ENCODE assay signal across 8 cellular contexts in the genomic region with DNA sequence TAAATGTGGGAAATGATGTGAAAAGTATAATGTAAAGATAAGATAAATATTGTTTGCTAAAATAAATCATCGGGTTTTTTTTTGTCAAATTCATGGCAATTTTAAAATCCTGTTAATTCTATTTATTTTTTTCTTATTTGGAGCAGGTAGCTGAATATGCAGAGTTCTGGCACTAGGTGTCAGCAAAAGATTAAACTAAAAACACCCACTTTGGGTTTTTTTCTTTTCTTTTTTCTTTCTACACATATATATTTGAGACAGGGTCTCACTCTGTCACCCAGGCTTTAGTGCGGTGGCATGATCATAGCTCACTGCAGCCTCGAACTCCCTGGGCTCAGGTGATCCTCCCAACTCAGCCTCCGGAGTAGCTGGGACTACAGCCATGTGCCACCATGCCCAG. TPM values are rescaled to one million over a fixed set of nuclear protein-coding genes. Genes with fewer than 3 reads are reported as not detected.
DNase-seq lines count a peak whose midpoint lies in the region; TF ChIP-seq lines count a peak whose summit lies in the region.

No MANE protein-coding gene starts in this region.

- WGBS in ovary, 3 donors = 48 to 56% (median 48%) methylated on average over 4 of the region's 4 CpGs

- POLR2A ChIA-PET in OCI-LY7 (lab: Charles Lee) = interaction anchor here (0.7 kb wide), 1 partner anchor 404 kb away, joined by 3 read pairs; no protein-coding TSS in a partner anchor

- TF ChIP-seq POLR2A in ovary (IDR thresholded peaks at IDR 0.05) = no peak

- H3K9me2 ChIP-seq in OCI-LY7 (ENCODE audit: insufficient read depth, low read length) = no peaks in the 10 kb centered on the region

- no peak overlapping the region for H2AFZ ChIP-seq in OCI-LY7 (ENCODE audit: low read length)

- no peak overlapping the region for H3K27ac ChIP-seq in cardiac muscle cell
- H3K27ac ChIP-seq in OCI-LY7 (ENCODE audit: low read depth, low read length, poor library complexity, severe bottlenecking) = no peak overlapping the region
- H3K27ac ChIP-seq in tibial artery = no peak overlapping the region
- H3K27ac ChIP-seq in ovary = no peak overlapping the region

- H3K36me3 ChIP-seq in cardiac muscle cell = no peaks in the 10 kb centered on the region
- no peaks in the 10 kb centered on the region for H3K36me3 ChIP-seq in OCI-LY7 (ENCODE audit: insufficient read depth, low read length)
- no peaks in the 10 kb centered on the region for H3K36me3 ChIP-seq in tibial artery
- H3K36me3 ChIP-seq in ovary = no peaks in the 10 kb centered on the region

- H3K79me2 ChIP-seq in OCI-LY7 (ENCODE audit: insufficient read depth, low read depth, low read length) = no peaks in the 10 kb centered on the region

- intact Hi-C loops in cardiac septum (cut with DNase I) (no loop called here), OCI-LY7 (cut with micrococcal nuclease; ENCODE audit: unreplicated experiment) (loop anchor here (1.0 to 5.0 kb wide), 2 partner anchors 66 to 389 kb away; no protein-coding TSS in a partner anchor), tibial artery (cut with DNase I; ENCODE audit: low total_unique reads) (no loop called here), ovary (cut with DNase I) (loop anchor here in 1 of 4 donors (5.0 kb wide), 1 partner anchor 266 kb away; no protein-coding TSS in a partner anchor)

- H3K4me3 ChIP-seq in cardiac muscle cell = no peak overlapping the region
- H3K4me3 ChIP-seq in OCI-LY7 (ENCODE audit: low read depth, low read length, poor library complexity, severe bottlenecking) = no peak overlapping the region
- no peak overlapping the region for H3K4me3 ChIP-seq in epithelial cell of proximal tubule (ENCODE audit: low read depth, low read length)
- no peak overlapping the region for H3K4me3 ChIP-seq in tibial artery
- H3K4me3 ChIP-seq in ovary = no peak overlapping the region

- H3K27me3 ChIP-seq in cardiac muscle cell (no peaks in the 10 kb centered on the region), tibial artery (no peaks in the 10 kb centered on the region), ovary (no peaks in the 10 kb centered on the region)

- H3K4me1 ChIP-seq in cardiac muscle cell (ENCODE audit: low read depth) = peaks cover 3% of the 10 kb centered on the region
- H3K4me1 ChIP-seq in OCI-LY7 (ENCODE audit: insufficient read depth, low read length, poor library complexity, severe bottlenecking) = no peaks in the 10 kb centered on the region
- no peaks in the 10 kb centered on the region for H3K4me1 ChIP-seq in tibial artery
- H3K4me1 ChIP-seq in ovary (ENCODE audit: insufficient read depth) = no peaks in the 10 kb centered on the region

- DNase-seq in cardiac muscle cell (ENCODE audit: low read depth in 1 of 2, low spot score in 1 of 2) (peak in 1 of 2 donors; percentile 35), cardiac septum (ENCODE audit: low spot score) (no peak), OCI-LY7 (ENCODE audit: low spot score) (peak; percentile 2), epithelial cell of proximal tubule (ENCODE audit: low read depth) (no peak), tibial artery (no peak), COR-L47 (lab: John Stamatoyannopoulos, UW) (no peak), NCI-H128 (lab: John Stamatoyannopoulos, UW; ENCODE audit: unreplicated experiment) (no peak), ovary (no peak)

- BruUV-seq in OCI-LY7 (replicated peaks; lab: Mats Ljungman, UMichigan) = no TSS peak

- no peak overlapping the region for H3K4me2 ChIP-seq in OCI-LY7 (ENCODE audit: low read length)

- peak; percentile 36 for TF ChIP-seq CTCF in cardiac muscle cell (IDR thresholded peaks at IDR 0.05; ENCODE audit: low read depth, low read length)
- TF ChIP-seq CTCF in OCI-LY7 (conservative IDR thresholded peaks at IDR 0.05; ENCODE audit: low read length) = peak; percentile 71
- TF ChIP-seq CTCF in epithelial cell of proximal tubule (conservative IDR thresholded peaks at IDR 0.05; ENCODE audit: low read depth, low read length) = peak; percentile 47
- peak; percentile 6 to 8 for TF ChIP-seq CTCF in tibial artery (IDR thresholded peaks at IDR 0.05)
- no peak for TF ChIP-seq CTCF in ovary (IDR thresholded peaks at IDR 0.05)

- no peak for TF ChIP-seq EP300 in ovary (IDR thresholded peaks at IDR 0.05)

- H3K9me3 ChIP-seq in cardiac muscle cell (ENCODE audit: low read depth) (no peaks in the 10 kb centered on the region), OCI-LY7 (ENCODE audit: low read length) (no peaks in the 10 kb centered on the region), tibial artery (no peaks in the 10 kb centered on the region), ovary (no peaks in the 10 kb centered on the region)

- no peaks in the 10 kb centered on the region for H4K20me1 ChIP-seq in OCI-LY7 (ENCODE audit: insufficient read depth, low read length)

- CTCF ChIA-PET in OCI-LY7 (lab: Charles Lee; ENCODE audit: unreplicated experiment) = no interaction called here

RNA-seq across cellular contexts. Expression of gene RAP2C, which starts 6.9 kb away (rescaled TPM):
- total RNA-seq in cardiac muscle cell = 25.3 and 32.6 TPM in 2 replicates
- polyA plus RNA-seq in cardiac muscle cell = 28.7 and 32.8 TPM in 2 replicates
- 19.1 TPM for total RNA-seq in cardiac septum
- 9.0 and 13.8 TPM in 2 replicates for total RNA-seq in OCI-LY7 (2014; rRNA removed; shearing (Covaris generic))
- 22.1 and 22.6 TPM in 2 replicates for total RNA-seq in OCI-LY7 (2022)
- total RNA-seq in epithelial cell of proximal tubule = 16.4 and 19.6 TPM in 2 replicates
- 10 to 100 TPM; 14.9 to 21.8 (median 17.8) TPM for total RNA-seq in ovary
- 10 to 100 TPM in 1 of 2 donors, 1 to 10 TPM in 1; 9.1 to 18.6 TPM for polyA plus RNA-seq in ovary

Comparison
In these comparisons a context has a peak if more than half of its experiments do, and no peak if none do; other contexts are left out.
1. CTCF ChIP-seq: peak in cardiac muscle cell (single experiment), OCI-LY7 (single experiment), epithelial cell of proximal tubule (single experiment) and tibial artery (2 of 2); none in ovary (0 of 3).